20 cellular contexts compared by ENCODE assay signal in genomic region chr9:125476645-125477044, GRCh38.
"Had no signal": no experiment of that assay in that cellular context is flagged by ENCODE, and none has a peak within 500 bp of the region (broad histone marks: within the 10 kb centered on the region; RNA-seq: fewer than 3 reads in every experiment).

No MANE protein-coding gene starts in this region.

- H3K9me3 Mint-ChIP-seq: activated naive CD4-positive, alpha-beta T cell treated with anti-CD3 and anti-CD28 coated beads, Interleukin-2, amount 10 ng/mL, durations not matched to agents 7 days and 5 days; dendritic cell treated with granulocyte-macrophage colony-stimulating factor and Interleukin-4, amounts not matched to agents 40 ng/mL and 50 ng/mL, for 4 days; immature natural killer cell; naive thymus-derived CD8-positive, alpha-beta T cell; T-helper 2 cell treated with Interferon-gamma antibody and Interleukin-4, amounts not matched to agents 5 μg/mL and 100 μg/mL, for 36 hours had no signal

- H3K9ac ChIP-seq: parathyroid adenoma had no signal

- H3K27ac ChIP-seq: ascending aorta, breast epithelium, foreskin keratinocyte, neutrophil, parathyroid adenoma, transverse colon had no signal

- H3K4me3 Mint-ChIP-seq: activated naive CD4-positive, alpha-beta T cell treated with anti-CD3 and anti-CD28 coated beads, Interleukin-2, amount 10 ng/mL, durations not matched to agents 7 days and 5 days; dendritic cell treated with granulocyte-macrophage colony-stimulating factor and Interleukin-4, amounts not matched to agents 40 ng/mL and 50 ng/mL, for 4 days; immature natural killer cell; naive thymus-derived CD8-positive, alpha-beta T cell; T-helper 2 cell treated with Interferon-gamma antibody and Interleukin-4, amounts not matched to agents 5 μg/mL and 100 μg/mL, for 36 hours had no signal

- H3K27me3 Mint-ChIP-seq: activated naive CD4-positive, alpha-beta T cell treated with anti-CD3 and anti-CD28 coated beads, Interleukin-2, amount 10 ng/mL, durations not matched to agents 7 days and 5 days; dendritic cell treated with granulocyte-macrophage colony-stimulating factor and Interleukin-4, amounts not matched to agents 40 ng/mL and 50 ng/mL, for 4 days; naive thymus-derived CD8-positive, alpha-beta T cell had no signal

- H3K4me3 ChIP-seq: ascending aorta, breast epithelium, mucosa of descending colon, transverse colon had no signal

- H3K4me1 ChIP-seq: breast epithelium, foreskin keratinocyte had no signal

- H3K27ac Mint-ChIP-seq: activated naive CD4-positive, alpha-beta T cell treated with anti-CD3 and anti-CD28 coated beads, Interleukin-2, amount 10 ng/mL, durations not matched to agents 7 days and 5 days; dendritic cell treated with granulocyte-macrophage colony-stimulating factor and Interleukin-4, amounts not matched to agents 40 ng/mL and 50 ng/mL, for 4 days; immature natural killer cell; naive thymus-derived CD8-positive, alpha-beta T cell; T-helper 2 cell treated with Interferon-gamma antibody and Interleukin-4, amounts not matched to agents 5 μg/mL and 100 μg/mL, for 36 hours had no signal

- H3K27me3 ChIP-seq: ascending aorta, breast epithelium, foreskin keratinocyte, neutrophil, transverse colon had no signal

- H2AFZ ChIP-seq: parathyroid adenoma had no signal

- H3K9me3 ChIP-seq: ascending aorta, breast epithelium, mucosa of descending colon, neutrophil, transverse colon had no signal

- DNase-seq: activated naive CD4-positive, alpha-beta T cell treated with anti-CD3 and anti-CD28 coated beads, Interleukin-2, amount 10 ng/mL, durations not matched to agents 7 days and 5 days; effector memory CD4-positive, alpha-beta T cell; foreskin keratinocyte; head of caudate nucleus; immature natural killer cell; mucosa of descending colon; naive thymus-derived CD8-positive, alpha-beta T cell; retina; stimulated activated CD4-positive, alpha-beta T cell treated with anti-CD3 and anti-CD28 coated beads, Interleukin-15, amount 100 ng/mL, for 24 hours; stimulated activated CD4-positive, alpha-beta T cell treated with anti-CD3 and anti-CD28 coated beads, Interleukin-4, amount 100 ng/mL, for 24 hours; stimulated activated naive CD4-positive, alpha-beta T cell treated with Interleukin-2 at 50 U/mL for 16 hours; SW 1271; transverse colon had no signal

- ATAC-seq: activated CD4-positive, CD25-positive, alpha-beta regulatory T cell treated with anti-CD3 and anti-CD28 coated beads, Interleukin-2, amount 50 U/mL, for 24 hours; foreskin keratinocyte; mucosa of descending colon; naive thymus-derived CD8-positive, alpha-beta T cell had no signal

- H3K4me1 Mint-ChIP-seq: activated naive CD4-positive, alpha-beta T cell treated with anti-CD3 and anti-CD28 coated beads, Interleukin-2, amount 10 ng/mL, durations not matched to agents 7 days and 5 days had no signal

- H3K36me3 ChIP-seq: breast epithelium had no signal
